7 cellular contexts compared by ENCODE assay signal in the genomic region with DNA sequence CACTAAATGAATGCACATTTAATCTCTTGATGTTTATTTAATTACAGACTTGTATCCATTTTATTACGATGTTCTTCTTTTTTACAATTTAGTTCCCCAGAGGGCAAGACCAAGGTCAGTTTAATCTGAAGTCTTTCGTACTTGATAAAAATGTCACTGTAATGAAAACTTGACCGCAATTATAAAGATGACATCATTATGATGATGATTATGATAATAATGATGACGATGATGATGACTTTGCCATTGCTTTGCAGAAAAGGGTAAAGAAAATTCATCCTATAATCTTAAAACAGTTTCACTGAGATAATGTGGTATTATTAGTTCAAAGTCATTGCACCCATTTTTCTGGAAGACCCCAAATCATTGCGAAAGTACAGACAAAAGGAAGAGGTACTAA.
"Had no signal": no experiment of that assay in that cellular context is flagged by ENCODE, and none has a peak within 500 bp of the region (broad histone marks: within the 10 kb centered on the region; RNA-seq: fewer than 3 reads in every experiment).

No MANE protein-coding gene starts in this region.

- ATAC-seq: HCT116 had no signal

- H3K9me3 ChIP-seq: HAP-1 had no signal

- H3K9ac ChIP-seq: GM23248 had no signal

- FAIRE-seq: HTR-8/SVneo had no signal

- H2AFZ ChIP-seq: GM23248 had no signal

- H3K27ac ChIP-seq: GM23248 had no signal

- H3K4me1 ChIP-seq: HAP-1 had no signal

- DNase-seq: GM23248, GOT3, H7, KG1 had no signal

- H3K36me3 ChIP-seq: HAP-1 had no signal

- H3K4me3 ChIP-seq: GM23248, HAP-1 had no signal
